8 cellular contexts compared by ENCODE assay signal in the genomic region with DNA sequence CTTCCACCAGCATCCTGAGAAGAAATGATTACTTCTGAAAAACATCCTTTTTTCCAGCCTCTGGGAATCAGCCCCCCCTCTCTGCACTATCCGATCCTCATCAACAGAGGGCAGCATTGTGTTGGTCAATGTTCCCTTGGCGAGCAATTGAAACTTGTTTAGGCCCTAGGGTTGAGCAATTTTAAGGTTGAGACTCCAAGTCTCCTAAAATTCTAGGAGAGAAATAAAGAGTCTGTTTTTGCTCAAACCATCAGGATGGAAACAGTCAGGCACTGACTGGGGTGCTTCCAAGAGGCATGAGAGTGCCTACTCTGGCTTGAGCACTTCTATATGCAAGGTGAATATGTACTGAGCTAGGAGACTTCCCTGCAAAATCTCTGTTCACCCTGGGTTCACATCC. TPM values are rescaled to one million over a fixed set of nuclear protein-coding genes. Genes with fewer than 3 reads are reported as not detected.
DNase-seq lines count a peak whose midpoint lies in the region; ATAC-seq and TF ChIP-seq lines count a peak whose summit lies in the region.

No MANE protein-coding gene starts in this region.

- ATAC-seq in GM21526 (IDR thresholded peaks at IDR 0.05; ENCODE audit: low FRiP score, unreplicated experiment): peak; percentile 49

- H3K36me3 ChIP-seq in endodermal cell (ENCODE audit: control insufficient read depth, insufficient read depth, low read length): no peaks in the 10 kb centered on the region

- no peak overlapping the region for H3K27ac ChIP-seq in endodermal cell (ENCODE audit: low read depth, low read length)

- H3K4me1 Mint-ChIP-seq in endodermal cell: no peaks in the 10 kb centered on the region

- H3K4me1 ChIP-seq in endodermal cell (ENCODE audit: control insufficient read depth, insufficient read depth, low read length): no peaks in the 10 kb centered on the region

- peak; percentile 89 for TF ChIP-seq CTCF in endodermal cell (conservative IDR thresholded peaks at IDR 0.05)

- H3K27ac Mint-ChIP-seq in endodermal cell: no peak overlapping the region

- H3K4me3 Mint-ChIP-seq in endodermal cell: no peak overlapping the region

- H3K4me3 ChIP-seq in endodermal cell (ENCODE audit: low read length): no peak overlapping the region

- peak; percentile 43 for DNase-seq in activated CD4-positive, alpha-beta T cell treated with anti-CD3 and anti-CD28 coated beads for 48 hours
- DNase-seq in activated CD4-positive, alpha-beta T cell treated with anti-CD3 and anti-CD28 coated beads for 1 hour: no peak
- DNase-seq in HPDE6-E6E7 (ENCODE audit: extremely low spot score) (peak; percentile 60), SK-N-DZ (ENCODE audit: low spot score) (peak; percentile 35), endodermal cell (peak; percentile 89), midbrain (lab: John Stamatoyannopoulos, UW) (peak; percentile 60), ureter (ENCODE audit: low spot score) (no peak)

- H3K27me3 ChIP-seq in endodermal cell (ENCODE audit: control insufficient read depth, insufficient read depth, low read length, poor library complexity, severe bottlenecking): no peaks in the 10 kb centered on the region

- H3K27me3 Mint-ChIP-seq in endodermal cell (ENCODE audit: insufficient read depth): peaks cover 3% of the 10 kb centered on the region

- WGBS in endodermal cell (ENCODE audit: insufficient coverage in 1 of 2, insufficient read length in 1 of 2), 2 experiments: 0 to 8% methylated on average over 1 to 2 of the region's 2 CpGs

- H3K9me3 ChIP-seq in endodermal cell (ENCODE audit: control insufficient read depth, low read length): no peaks in the 10 kb centered on the region

- H3K9ac ChIP-seq in endodermal cell (ENCODE audit: extremely low read depth, low read length, poor library complexity, severe bottlenecking): no peak overlapping the region

- no peaks in the 10 kb centered on the region for H3K36me3 Mint-ChIP-seq in endodermal cell (ENCODE audit: low read depth)

- no peaks in the 10 kb centered on the region for H3K9me3 Mint-ChIP-seq in endodermal cell

RNA-seq across cellular contexts. Expression of a gene that starts 12.4 kb away (rescaled TPM):
- polyA plus RNA-seq in SK-N-DZ (2014; cell fraction: cytosol; rRNA removed): 37.2 and 43.5 TPM in 2 replicates
- 28.7 and 55.2 TPM in 2 replicates for polyA plus RNA-seq in SK-N-DZ (2014; cell fraction: nucleus; rRNA removed)
- total RNA-seq in endodermal cell (10 to 100 TPM; 29.3 to 33.4 TPM), ureter (45.3 TPM)
- 66.8 TPM for polyA plus RNA-seq in endodermal cell (2013, experiment 1 of 2)
- 55.2 TPM for polyA plus RNA-seq in endodermal cell (2013, experiment 2 of 2)

Comparison
In these comparisons a context has a peak if more than half of its experiments do, and no peak if none do; other contexts are left out.
1. DNase-seq: peak in activated CD4-positive, alpha-beta T cell treated with anti-CD3 and anti-CD28 coated beads for 48 hours (single experiment), HPDE6-E6E7 (single experiment), SK-N-DZ (single experiment), endodermal cell (single experiment) and midbrain (single experiment); none in activated CD4-positive, alpha-beta T cell treated with anti-CD3 and anti-CD28 coated beads for 1 hour (single experiment) and ureter (single experiment).